Comparison of ENCODE assay signal across 12 cellular contexts in genomic region chr9:35517136-35517535, GRCh38. TPM values are rescaled to one million over a fixed set of nuclear protein-coding genes. Genes with fewer than 3 reads are reported as not detected.
A peak's percentile ranks its signal among the peaks of the same experiment; 100 is the strongest.
DNase-seq lines count a peak whose midpoint lies in the region; ATAC-seq lines count a peak whose summit lies in the region.
"Had no signal": no experiment of that assay in that cellular context is flagged by ENCODE, and none has a peak within 500 bp of the region (broad histone marks: within the 10 kb centered on the region; RNA-seq: fewer than 3 reads in every experiment).

No MANE protein-coding gene starts in this region.

- peaks cover 10% of the 10 kb centered on the region in 2 donors for H3K27me3 Mint-ChIP-seq in T-cell

- intact Hi-C loops in sciatic nerve (cut with DNase I) = loop anchor here (5.0 kb wide), 1 partner anchor 1350 kb away; no protein-coding TSS in a partner anchor

- H3K27ac Mint-ChIP-seq in T-cell = no peak overlapping the region

- CTCF ChIA-PET in T-cell (lab: Charles Lee) = no interaction called here

- no peak overlapping the region for H3K4me3 Mint-ChIP-seq in T-cell

- DNase-seq in ELR (ENCODE audit: low read depth) (peak; percentile 22), anterior cingulate cortex (lab: John Stamatoyannopoulos, UW) (peak in 35 of 58 donors; percentile 9 to 92 (median 45)), inferior parietal cortex (ENCODE audit: extremely low spot score) (peak; percentile 83), sciatic nerve (ENCODE audit: low spot score) (no peak), CD1c-positive myeloid dendritic cell (ENCODE audit: extremely low spot score) (no peak), T-cell (no peak)
- DNase-seq: central memory CD4-positive, alpha-beta T cell; NCI-H2081; stimulated activated CD8-positive, alpha-beta memory T cell treated with anti-CD3 and anti-CD28 coated beads, Interleukin-4, amount 100 ng/mL, for 48 hours; WERI-Rb-1 had no signal

- POLR2A ChIA-PET in T-cell (lab: Charles Lee) = no interaction called here

- H3K9me3 Mint-ChIP-seq in T-cell = no peaks in the 10 kb centered on the region

- H3K4me1 Mint-ChIP-seq in T-cell = no peaks in the 10 kb centered on the region

- ATAC-seq in sciatic nerve (peak; percentile 82), HG02588 (IDR thresholded peaks at IDR 0.05; ENCODE audit: unreplicated experiment) (no peak), HG02884 (IDR thresholded peaks at IDR 0.05; ENCODE audit: unreplicated experiment) (no peak), T-cell (replicated peaks in 1 of 4) (no peak)

- no peaks in the 10 kb centered on the region for H3K36me3 Mint-ChIP-seq in T-cell

RNA-seq across cellular contexts. Expression of gene RUSC2, which starts 27.2 kb away (rescaled TPM):
- total RNA-seq in sciatic nerve (45.7 TPM), T-cell (1 to 10 TPM in 3 of 5 donors, under 1 TPM in 2; 0.16 to 3.1 (median 1.2) TPM)

Comparison
In these comparisons a context has a peak if more than half of its experiments do, and no peak if none do; other contexts are left out.
1. DNase-seq: peak in ELR (single experiment), anterior cingulate cortex (35 of 58) and inferior parietal cortex (single experiment); none in sciatic nerve (single experiment), CD1c-positive myeloid dendritic cell (single experiment) and T-cell (0 of 34).
2. RNA of gene RUSC2, which starts 27.2 kb away (total RNA-seq): 45.7 TPM in sciatic nerve (single experiment); 0.16 to 3.1 TPM in T-cell; every median in the first group is over 10 times any median in the second.